In the genomic region with DNA sequence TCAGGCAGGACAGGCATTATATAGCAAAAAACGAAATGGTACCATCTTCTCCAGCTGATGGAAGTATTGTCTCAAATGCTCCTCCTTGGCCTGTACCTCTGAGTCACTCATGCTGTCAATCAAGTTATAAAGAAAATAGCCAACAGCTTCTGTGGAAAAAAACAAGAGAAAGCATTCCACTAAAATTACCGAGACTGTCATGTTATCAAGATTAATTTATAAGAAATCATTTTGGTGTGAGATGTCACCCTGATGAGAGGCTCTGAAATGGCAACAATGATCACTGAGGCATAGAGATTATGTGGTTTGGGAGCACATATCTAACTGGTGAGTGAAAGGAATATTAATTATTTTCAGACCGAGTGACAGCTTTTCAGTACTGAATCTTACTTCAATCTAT, we compare ENCODE assay signal across 35 cellular contexts. TPM values are rescaled to one million over a fixed set of nuclear protein-coding genes. Genes with fewer than 3 reads are reported as not detected.
DNase-seq lines count a peak whose midpoint lies in the region; ATAC-seq, FAIRE-seq and TF ChIP-seq lines count a peak whose summit lies in the region.
"Had no signal": no experiment of that assay in that cellular context is flagged by ENCODE, and none has a peak within 500 bp of the region (broad histone marks: within the 10 kb centered on the region; RNA-seq: fewer than 3 reads in every experiment).

No MANE protein-coding gene starts in this region.

- H3K27ac ChIP-seq in A673 (ENCODE audit: low read depth, low read length, poor library complexity, severe bottlenecking) (no peak overlapping the region), astrocyte (ENCODE audit: low read depth, low read length) (no peak overlapping the region)
- H3K27ac ChIP-seq: GM23248, KMS-11, SJCRH30, skin epidermis, suprapubic skin, upper lobe of left lung had no signal

- no peaks in the 10 kb centered on the region for H4K20me1 ChIP-seq in astrocyte (ENCODE audit: insufficient read depth, low read length)

- H3K27me3 Mint-ChIP-seq in astrocyte (ENCODE audit: low read depth, unreplicated experiment) = no peaks in the 10 kb centered on the region
- H3K27me3 Mint-ChIP-seq: activated naive CD8-positive, alpha-beta T cell treated with anti-CD3 and anti-CD28 coated beads, Interleukin-2, amount 50 U/mL, for 24 hours; CD4-positive, CD25-positive, alpha-beta regulatory T cell; central memory CD8-positive, alpha-beta T cell; dendritic cell treated with granulocyte-macrophage colony-stimulating factor and Interleukin-4, amounts not matched to agents 40 ng/mL and 50 ng/mL, for 4 days; stimulated activated naive B cell treated with anti-CD40 and anti-IgM and Interleukin-4, amounts not matched to agents 10 μg/mL and 1 μg/mL and 100 μg/mL, for 72 hours had no signal

- no peak overlapping the region for H3K4me3 ChIP-seq in A673 (ENCODE audit: low read depth, low read length, poor library complexity, severe bottlenecking)
- no peak overlapping the region for H3K4me3 ChIP-seq in astrocyte (ENCODE audit: insufficient read depth, low read depth, low read length)
- H3K4me3 ChIP-seq: GM23248, SJCRH30, skin epidermis, suprapubic skin, upper lobe of left lung had no signal

- TF ChIP-seq CTCF in A673 (conservative IDR thresholded peaks at IDR 0.05; ENCODE audit: low read depth, low read length) = no peak
- TF ChIP-seq CTCF in astrocyte (IDR thresholded peaks at IDR 0.05; ENCODE audit: insufficient read depth, low read depth, low read length) = no peak

- DNase-seq in A673 (ENCODE audit: low spot score) = peak; percentile 31
- DNase-seq in LHCN-M2 (ENCODE audit: low read depth) = peak; percentile 5
- peak; percentile 37 for DNase-seq in astrocyte (ENCODE audit: low read depth)
- DNase-seq in myocyte (ENCODE audit: low read depth) = peak; percentile 33
- no peak for DNase-seq in activated naive CD4-positive, alpha-beta T cell treated with anti-CD3 and anti-CD28 coated beads, Interleukin-2, amount 50 U/mL, for 16 hours
- DNase-seq in mucosa of gallbladder (ENCODE audit: low spot score) = no peak
- DNase-seq: activated CD4-positive, alpha-beta T cell treated with anti-CD3 and anti-CD28 coated beads for 48 hours; activated gamma-delta T cell; activated naive CD8-positive, alpha-beta T cell treated with anti-CD3 and anti-CD28 coated beads, Interleukin-2, amount 50 U/mL, for 24 hours; AML-193; CD4-positive, CD25-positive, alpha-beta regulatory T cell; DND-41; endodermal cell; GF-D8; GM23248; head of caudate nucleus; kidney; natural killer cell; NCI-H1436; NCI-H2081 treated with DMSO at 0.1 percent for 48 hours; NCI-H446; NCI-H748 treated with DMSO at 0.1 percent for 48 hours; SJCRH30; stimulated activated naive B cell treated with anti-CD40 and anti-IgM and Interleukin-4, amounts not matched to agents 10 μg/mL and 1 μg/mL and 100 μg/mL, for 72 hours; T1000; upper lobe of left lung had no signal

- no peak overlapping the region for H3K4me2 ChIP-seq in astrocyte (ENCODE audit: low read length)
- H3K4me2 ChIP-seq: KMS-11 had no signal

- FAIRE-seq in astrocyte (lab: Jason Lieb, UNC) = no peak

- H3K27me3 ChIP-seq in A673 (replicated peaks; ENCODE audit: insufficient read depth, low read depth, low read length, poor library complexity) = no peaks in the 10 kb centered on the region
- H3K27me3 ChIP-seq in astrocyte (ENCODE audit: insufficient read depth, low read length) = no peaks in the 10 kb centered on the region
- H3K27me3 ChIP-seq: SJCRH30, suprapubic skin, upper lobe of left lung had no signal

- no peak overlapping the region for H3K9ac ChIP-seq in astrocyte (ENCODE audit: low read length)
- H3K9ac ChIP-seq: GM23248, KMS-11 had no signal

- no peak overlapping the region for H3K4me3 Mint-ChIP-seq in astrocyte (ENCODE audit: unreplicated experiment)
- H3K4me3 Mint-ChIP-seq: activated naive CD8-positive, alpha-beta T cell treated with anti-CD3 and anti-CD28 coated beads, Interleukin-2, amount 50 U/mL, for 24 hours; CD4-positive, CD25-positive, alpha-beta regulatory T cell; central memory CD8-positive, alpha-beta T cell; dendritic cell treated with granulocyte-macrophage colony-stimulating factor and Interleukin-4, amounts not matched to agents 40 ng/mL and 50 ng/mL, for 4 days; endodermal cell; mesothelial cell of epicardium; natural killer cell; stimulated activated naive B cell treated with anti-CD40 and anti-IgM and Interleukin-4, amounts not matched to agents 10 μg/mL and 1 μg/mL and 100 μg/mL, for 72 hours had no signal

- no peaks in the 10 kb centered on the region for H3K9me3 Mint-ChIP-seq in astrocyte (ENCODE audit: unreplicated experiment)
- H3K9me3 Mint-ChIP-seq: activated naive CD8-positive, alpha-beta T cell treated with anti-CD3 and anti-CD28 coated beads, Interleukin-2, amount 50 U/mL, for 24 hours; CD4-positive, CD25-positive, alpha-beta regulatory T cell; central memory CD8-positive, alpha-beta T cell; dendritic cell treated with granulocyte-macrophage colony-stimulating factor and Interleukin-4, amounts not matched to agents 40 ng/mL and 50 ng/mL, for 4 days; endodermal cell; mesothelial cell of epicardium; natural killer cell; stimulated activated naive B cell treated with anti-CD40 and anti-IgM and Interleukin-4, amounts not matched to agents 10 μg/mL and 1 μg/mL and 100 μg/mL, for 72 hours had no signal

- H2AFZ ChIP-seq in astrocyte (ENCODE audit: low read depth, low read length) = no peak overlapping the region
- H2AFZ ChIP-seq: GM23248 had no signal

- no peak for ATAC-seq in HG02973 (IDR thresholded peaks at IDR 0.05; ENCODE audit: unreplicated experiment)
- no peak for ATAC-seq in HG02852 (IDR thresholded peaks at IDR 0.05; ENCODE audit: unreplicated experiment)
- ATAC-seq: activated naive CD8-positive, alpha-beta T cell treated with anti-CD3 and anti-CD28 coated beads, Interleukin-2, amount 50 U/mL, for 24 hours; esophagus mucosa; natural killer cell; stimulated activated naive B cell treated with anti-CD40 and anti-IgM and Interleukin-4, amounts not matched to agents 10 μg/mL and 1 μg/mL and 100 μg/mL, for 72 hours had no signal

- intact Hi-C loops in A673 (cut with micrococcal nuclease; ENCODE audit: unreplicated experiment) = no loop called here

- H3K79me2 ChIP-seq in astrocyte (ENCODE audit: insufficient read depth, low read length) = no peaks in the 10 kb centered on the region

- BruUV-seq in A673 (replicated peaks; lab: Mats Ljungman, UMichigan) = no TSS peak

- peak overlapping the region; percentile 62 for H3K27ac Mint-ChIP-seq in astrocyte (ENCODE audit: unreplicated experiment)
- H3K27ac Mint-ChIP-seq: activated naive CD8-positive, alpha-beta T cell treated with anti-CD3 and anti-CD28 coated beads, Interleukin-2, amount 50 U/mL, for 24 hours; CD4-positive, CD25-positive, alpha-beta regulatory T cell; dendritic cell treated with granulocyte-macrophage colony-stimulating factor and Interleukin-4, amounts not matched to agents 40 ng/mL and 50 ng/mL, for 4 days; endodermal cell; mesothelial cell of epicardium; natural killer cell; stimulated activated naive B cell treated with anti-CD40 and anti-IgM and Interleukin-4, amounts not matched to agents 10 μg/mL and 1 μg/mL and 100 μg/mL, for 72 hours had no signal

- H3K36me3 Mint-ChIP-seq in astrocyte (ENCODE audit: low read depth, unreplicated experiment) = peaks cover 6% of the 10 kb centered on the region

- H3K4me1 ChIP-seq in A673 (ENCODE audit: insufficient read depth, low read length, poor library complexity, severe bottlenecking) = no peaks in the 10 kb centered on the region
- no peaks in the 10 kb centered on the region for H3K4me1 ChIP-seq in astrocyte (ENCODE audit: insufficient read depth, low read length)
- H3K4me1 ChIP-seq: suprapubic skin, upper lobe of left lung had no signal

- peaks cover 8% of the 10 kb centered on the region for H3K4me1 Mint-ChIP-seq in astrocyte (ENCODE audit: low read depth, unreplicated experiment)
- H3K4me1 Mint-ChIP-seq: activated naive CD8-positive, alpha-beta T cell treated with anti-CD3 and anti-CD28 coated beads, Interleukin-2, amount 50 U/mL, for 24 hours; mesothelial cell of epicardium; natural killer cell; stimulated activated naive B cell treated with anti-CD40 and anti-IgM and Interleukin-4, amounts not matched to agents 10 μg/mL and 1 μg/mL and 100 μg/mL, for 72 hours had no signal

- CTCF ChIA-PET in A673 (lab: Charles Lee) = no interaction called here

- H3K9me3 ChIP-seq in A673 (ENCODE audit: low read depth, low read length, poor library complexity, severe bottlenecking) (no peaks in the 10 kb centered on the region), astrocyte (ENCODE audit: insufficient read depth, low read depth, low read length) (no peaks in the 10 kb centered on the region)
- H3K9me3 ChIP-seq: SJCRH30, suprapubic skin, upper lobe of left lung had no signal

- POLR2A ChIA-PET in A673 (lab: Charles Lee; ENCODE audit: low non-redundant PET) = no interaction called here

- H3K36me3 ChIP-seq in A673 (ENCODE audit: insufficient read depth, low read length, poor library complexity, severe bottlenecking) = peaks cover 87% of the 10 kb centered on the region
- peaks cover 57% of the 10 kb centered on the region for H3K36me3 ChIP-seq in astrocyte (ENCODE audit: insufficient read depth, low read length)

RNA-seq across cellular contexts. Expression of gene LRPPRC, which starts 47.4 kb away (rescaled TPM):
- total RNA-seq in A673 (2021) (136 and 144 TPM in 2 replicates), LHCN-M2 (2014; rRNA removed) (62.1 and 71.7 TPM in 2 replicates), astrocyte (92.7 and 94.9 TPM in 2 replicates), myocyte (76.8 and 80.3 TPM in 2 replicates), mucosa of gallbladder (60.7 TPM)
- 16.6 TPM for polyA plus RNA-seq in LHCN-M2 (2012)
- 21.4 TPM for polyA plus RNA-seq in myocyte (2012)

Comparison
In these comparisons a context has a peak if more than half of its experiments do, and no peak if none do; other contexts are left out.
1. DNase-seq: peak in A673 (single experiment), LHCN-M2 (single experiment), astrocyte (single experiment) and myocyte (single experiment); none in activated naive CD4-positive, alpha-beta T cell treated with anti-CD3 and anti-CD28 coated beads, Interleukin-2, amount 50 U/mL, for 16 hours (single experiment) and mucosa of gallbladder (single experiment).